In genomic region chr6:33454009-33454946, GRCh38 we compare ENCODE assay signal across 8 cellular contexts. TPM values are rescaled to one million over a fixed set of nuclear protein-coding genes. Genes with fewer than 3 reads are reported as not detected.
A peak's percentile ranks its signal among the peaks of the same experiment; 100 is the strongest.
DNase-seq lines count a peak whose midpoint lies in the region; ATAC-seq and TF ChIP-seq lines count a peak whose summit lies in the region.

A gene with protein sequence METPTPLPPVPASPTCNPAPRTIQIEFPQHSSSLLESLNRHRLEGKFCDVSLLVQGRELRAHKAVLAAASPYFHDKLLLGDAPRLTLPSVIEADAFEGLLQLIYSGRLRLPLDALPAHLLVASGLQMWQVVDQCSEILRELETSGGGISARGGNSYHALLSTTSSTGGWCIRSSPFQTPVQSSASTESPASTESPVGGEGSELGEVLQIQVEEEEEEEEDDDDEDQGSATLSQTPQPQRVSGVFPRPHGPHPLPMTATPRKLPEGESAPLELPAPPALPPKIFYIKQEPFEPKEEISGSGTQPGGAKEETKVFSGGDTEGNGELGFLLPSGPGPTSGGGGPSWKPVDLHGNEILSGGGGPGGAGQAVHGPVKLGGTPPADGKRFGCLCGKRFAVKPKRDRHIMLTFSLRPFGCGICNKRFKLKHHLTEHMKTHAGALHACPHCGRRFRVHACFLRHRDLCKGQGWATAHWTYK (plus strand): TSS chr6:33454576. CDS start chr6:33455101, 525 bp downstream.

- H3K4me3 Mint-ChIP-seq in naive thymus-derived CD8-positive, alpha-beta T cell, result peak within 1 kb of the TSS; percentile 91 to 100 (median 94)
- peak within 1 kb of the TSS; percentile 95 to 98 for H3K4me3 Mint-ChIP-seq in stimulated activated naive B cell treated with anti-CD40 and anti-IgM and Interleukin-4, amounts not matched to agents 10 μg/mL and 1 μg/mL and 100 μg/mL, for 72 hours

- no peaks in the 10 kb centered on the region for H3K27me3 Mint-ChIP-seq in naive thymus-derived CD8-positive, alpha-beta T cell
- no peaks in the 10 kb centered on the region for H3K27me3 Mint-ChIP-seq in stimulated activated naive B cell treated with anti-CD40 and anti-IgM and Interleukin-4, amounts not matched to agents 10 μg/mL and 1 μg/mL and 100 μg/mL, for 72 hours

- peaks cover 31 to 69% (median 43%) of the 10 kb centered on the region in 4 donors for H3K4me1 Mint-ChIP-seq in naive thymus-derived CD8-positive, alpha-beta T cell
- H3K4me1 Mint-ChIP-seq in stimulated activated naive B cell treated with anti-CD40 and anti-IgM and Interleukin-4, amounts not matched to agents 10 μg/mL and 1 μg/mL and 100 μg/mL, for 72 hours, result peaks cover 23 to 52% of the 10 kb centered on the region in 2 donors

- H3K36me3 Mint-ChIP-seq in naive thymus-derived CD8-positive, alpha-beta T cell, result peaks cover 0 to 25% (median 14%) of the 10 kb centered on the region in 3 donors
- H3K36me3 Mint-ChIP-seq in stimulated activated naive B cell treated with anti-CD40 and anti-IgM and Interleukin-4, amounts not matched to agents 10 μg/mL and 1 μg/mL and 100 μg/mL, for 72 hours, result peaks cover 18 to 31% of the 10 kb centered on the region in 2 donors

- POLR2A ChIA-PET in naive thymus-derived CD8-positive, alpha-beta T cell (lab: Charles Lee), result interaction anchor here (0.6 to 4.2 kb wide), 19 partner anchors 23 to 482 kb away, joined by 3 to 52 read pairs (median 6); partner anchors contain the start of genes BAK1, CUTA, ITPR3 and PFDN6

- no peaks in the 10 kb centered on the region for H3K9me3 Mint-ChIP-seq in naive thymus-derived CD8-positive, alpha-beta T cell
- no peaks in the 10 kb centered on the region for H3K9me3 Mint-ChIP-seq in stimulated activated naive B cell treated with anti-CD40 and anti-IgM and Interleukin-4, amounts not matched to agents 10 μg/mL and 1 μg/mL and 100 μg/mL, for 72 hours

- peak within 1 kb of the TSS; percentile 92 for H3K4me3 ChIP-seq in fibroblast of mammary gland (ENCODE audit: control insufficient read depth, low read depth, low read length)

- H3K27ac Mint-ChIP-seq in naive thymus-derived CD8-positive, alpha-beta T cell, result peak within 1 kb of the TSS; percentile 63 to 99 (median 96)
- peak within 1 kb of the TSS; percentile 91 for H3K27ac Mint-ChIP-seq in stimulated activated naive B cell treated with anti-CD40 and anti-IgM and Interleukin-4, amounts not matched to agents 10 μg/mL and 1 μg/mL and 100 μg/mL, for 72 hours

- ATAC-seq in naive thymus-derived CD8-positive, alpha-beta T cell, result peak; percentile 97 to 99
- peak; percentile 100 for ATAC-seq in stimulated activated naive B cell treated with anti-CD40 and anti-IgM and Interleukin-4, amounts not matched to agents 10 μg/mL and 1 μg/mL and 100 μg/mL, for 72 hours (replicated peaks)

- no peak for TF ChIP-seq CTCF in fibroblast of mammary gland (conservative IDR thresholded peaks at IDR 0.05; ENCODE audit: control insufficient read depth, insufficient read depth, low read depth, low read length)

- DNase-seq in EH (ENCODE audit: low read depth) (peak; percentile 97), GOT3 (lab: John Stamatoyannopoulos, UW) (peak; percentile 88), LHCN-M2 (ENCODE audit: low read depth) (peak; percentile 93), RPMI7951 (ENCODE audit: low read depth) (peak; percentile 96), fibroblast of mammary gland (ENCODE audit: low read depth) (peak; percentile 95)
- DNase-seq in activated T-helper 1 cell treated with anti-CD3 and anti-CD28 coated beads, Interleukin-2, amount 50 U/mL, for 16 hours (ENCODE audit: low read depth in 1 of 2, low spot score in 1 of 2), result peak; percentile 85 to 89
- DNase-seq in naive thymus-derived CD8-positive, alpha-beta T cell, result peak; percentile 87 to 96 (median 92)
- DNase-seq in stimulated activated naive B cell treated with anti-CD40 and anti-IgM and Interleukin-4, amounts not matched to agents 10 μg/mL and 1 μg/mL and 100 μg/mL, for 72 hours, result peak; percentile 93

RNA-seq across cellular contexts. Expression of the gene that starts here (rescaled TPM):
- 5.5 and 5.7 TPM in 2 replicates for total RNA-seq in LHCN-M2 (2014; rRNA removed)
- polyA plus RNA-seq in LHCN-M2 (2012), result 7.4 TPM
- total RNA-seq in RPMI7951 (2014; rRNA removed; shearing (Covaris generic)), result 7.4 and 7.5 TPM in 2 replicates
- 10 to 100 TPM; 10.6 to 11.9 TPM for total RNA-seq in naive thymus-derived CD8-positive, alpha-beta T cell
- 10 to 100 TPM in 1 of 3 donors, 1 to 10 TPM in 2; 3.7 to 10.4 (median 6.4) TPM for polyA plus RNA-seq in naive thymus-derived CD8-positive, alpha-beta T cell

Comparison
In these comparisons a context has a peak if more than half of its experiments do, and no peak if none do; other contexts are left out.
1. Peak in every context shown above with its lines: DNase-seq, ATAC-seq and H3K4me3 ChIP-seq.